In genomic region chr3:45817788-45818523, GRCh38 we compare ENCODE assay signal across 8 cellular contexts. TPM values are rescaled to one million over a fixed set of nuclear protein-coding genes. Genes with fewer than 3 reads are reported as not detected.
DNase-seq lines count a peak whose midpoint lies in the region; ATAC-seq, FAIRE-seq and TF ChIP-seq lines count a peak whose summit lies in the region.

No MANE protein-coding gene starts in this region.

- no peaks in the 10 kb centered on the region for H3K9me1 ChIP-seq in K562 (ENCODE audit: control insufficient read depth, insufficient read depth, low read length)

- POLR2A ChIA-PET in K562 (lab: Yijun Ruan, JAX) = interaction anchor here (0.8 to 2.6 kb wide), 2 partner anchors 10 to 216 kb away, joined by 4 to 6 read pairs; no protein-coding TSS in a partner anchor

- H3K4me2 ChIP-seq in K562 (ENCODE audit: insufficient read depth, low read length) = no peak overlapping the region

- TF ChIP-seq EP300 in K562 (IDR thresholded peaks at IDR 0.05; ENCODE audit: low read length) = no peak

- ATAC-seq in K562 (no peak), GM21390 (IDR thresholded peaks at IDR 0.05; ENCODE audit: unreplicated experiment) (no peak), HG02623 (IDR thresholded peaks at IDR 0.05; ENCODE audit: unreplicated experiment) (no peak), GM21423 (IDR thresholded peaks at IDR 0.05; ENCODE audit: unreplicated experiment) (no peak)

- CTCF ChIA-PET in K562 (lab: Yijun Ruan, JAX; ENCODE audit: low intra/inter-chr PET ratio) = no interaction called here

- H3K36me3 ChIP-seq in K562 (ENCODE audit: control insufficient read depth, insufficient read depth, low read length) = no peaks in the 10 kb centered on the region

- FAIRE-seq in K562 (lab: Jason Lieb, UNC) = no peak
- FAIRE-seq in frontal cortex (lab: Jason Lieb, UNC) = no peak

- under 1% methylated on average over 6 of the region's 6 CpGs for WGBS in K562 (ENCODE audit: insufficient coverage, low coverage, missing lambda C conversion rate)

- H3K9ac ChIP-seq in K562 (ENCODE audit: insufficient read depth in 1 of 2, low read depth in 2 of 2, low read length in 2 of 2) = no peak overlapping the region

- DNase-seq in COLO668 (lab: John Stamatoyannopoulos, UW; ENCODE audit: unreplicated experiment) = peak; percentile 38
- DNase-seq in NCI-H1092 treated with DMSO at 0.1 percent for 48 hours (lab: John Stamatoyannopoulos, UW) = peak; percentile 83
- no peak for DNase-seq in K562 (ENCODE audit: extremely low read depth in 1 of 4, low spot score in 3 of 4)
- DNase-seq in mucosa of gallbladder (ENCODE audit: low spot score) = peak; percentile 84
- no peak for DNase-seq in frontal cortex (ENCODE audit: low spot score in 2 of 2)

- no peak overlapping the region for H3K4me3 ChIP-seq in K562

- H3K9me3 ChIP-seq in K562 (replicated peaks; ENCODE audit: control insufficient read depth, insufficient read depth, low read depth, low read length) = no peaks in the 10 kb centered on the region

- H3K4me1 ChIP-seq in K562 (replicated peaks in 1 of 2; ENCODE audit: control insufficient read depth in 2 of 2, insufficient read depth in 2 of 2, low read length in 2 of 2) = no peaks in the 10 kb centered on the region

- no TSS peak for BruUV-seq in K562 (replicated peaks; lab: Mats Ljungman, UMichigan)

- no peak overlapping the region for H3K27ac ChIP-seq in K562 (ENCODE audit: extremely low read depth, low read depth, low read length)

- no peak for TF ChIP-seq CTCF in K562 (IDR thresholded peaks at IDR 0.05 in 2 of 3, conservative IDR thresholded peaks at IDR 0.05 in 1 of 3; ENCODE audit: insufficient read depth in 2 of 3, low read depth in 1 of 3, low read length in 3 of 3)

- TF ChIP-seq RAD21 in K562 (CRISPR knock-in tag; conservative IDR thresholded peaks at IDR 0.05 in 1 of 2, IDR thresholded peaks at IDR 0.05 in 1 of 2) = no peak

- no peaks in the 10 kb centered on the region for H4K20me1 ChIP-seq in K562 (replicated peaks; ENCODE audit: control insufficient read depth, insufficient read depth, low read length)

- H3K79me2 ChIP-seq in K562 (ENCODE audit: control insufficient read depth, insufficient read depth, low read length) = no peaks in the 10 kb centered on the region

- H3K27me3 ChIP-seq in K562 (ENCODE audit: control insufficient read depth in 2 of 2, insufficient read depth in 2 of 2, low read length in 2 of 2) = peaks cover under 1 to 4% of the 10 kb centered on the region in 2 experiments; a peak in 2 of 5 replicates

- in situ Hi-C loops in K562 (cut with MboI) = no loop called here

- no peak for TF ChIP-seq POLR2A in K562 (conservative IDR thresholded peaks at IDR 0.05)

- no peak overlapping the region for H2AFZ ChIP-seq in K562 (ENCODE audit: low read depth, low read length)

- intact Hi-C loops in K562 (cut with micrococcal nuclease) = no loop called here

TF ChIP-seq in K562, 482 proteins besides CTCF, POLR2A, EP300 and RAD21 (continues in another document):
- no peak for TF ChIP-seq ZKSCAN1 (IDR thresholded peaks at IDR 0.05; ENCODE audit: low read depth, low read length)
- TF ChIP-seq FOSL1 (tag; conservative IDR thresholded peaks at IDR 0.05) = peak; percentile 94
- TF ChIP-seq, protein P1, sequence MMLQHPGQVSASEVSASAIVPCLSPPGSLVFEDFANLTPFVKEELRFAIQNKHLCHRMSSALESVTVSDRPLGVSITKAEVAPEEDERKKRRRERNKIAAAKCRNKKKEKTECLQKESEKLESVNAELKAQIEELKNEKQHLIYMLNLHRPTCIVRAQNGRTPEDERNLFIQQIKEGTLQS (IDR thresholded peaks at IDR 0.05) = peak; percentile 65; the same call in 1 of the 2 replicates
- TF ChIP-seq, protein P1 (CRISPR knock-in tag; conservative IDR thresholded peaks at IDR 0.05) = no peak
- TF ChIP-seq NELFE (IDR thresholded peaks at IDR 0.05; ENCODE audit: insufficient read depth, insufficient read length) = no peak
- no peak for TF ChIP-seq ARID4B (CRISPR knock-in tag; IDR thresholded peaks at IDR 0.05)
- TF ChIP-seq KLF1 (tag; IDR thresholded peaks at IDR 0.05) = no peak
- 0 out of 2 replicates have a peak, but pooled peaks have one; percentile 37 for TF ChIP-seq JUND (IDR thresholded peaks at IDR 0.05; ENCODE audit: borderline replicate concordance, low read depth, low read length)
- TF ChIP-seq JUND (tag; IDR thresholded peaks at IDR 0.05; ENCODE audit: borderline replicate concordance, low read depth, low read length) = peak; percentile 46; the same call in 1 of the 3 replicates
- no peak for TF ChIP-seq SAFB2 (IDR thresholded peaks at IDR 0.05; ENCODE audit: borderline replicate concordance, low read depth, low read length, severe bottlenecking)
- TF ChIP-seq ZNF175 (CRISPR knock-in tag; IDR thresholded peaks at IDR 0.05; ENCODE audit: low read depth) = no peak
- TF ChIP-seq U2AF2 (optimal IDR thresholded peaks at IDR 0.05; ENCODE audit: low read depth, low read length) = no peak

RNA-seq across cellular contexts. Expression of gene SLC6A20, which starts 21.6 kb away (rescaled TPM):
- total RNA-seq in K562 (2011; cell fraction: chromatin; rRNA removed; ENCODE audit: low replicate concordance) = not detected in 2 replicates
- not detected in 2 replicates for total RNA-seq in K562 (2011; cell fraction: nucleolus; rRNA removed)
- not detected in 2 replicates for total RNA-seq in K562 (2011; cell fraction: nucleoplasm; rRNA removed)
- not detected in 2 replicates for total RNA-seq in K562 (2014; rRNA removed)
- total RNA-seq in K562 (2014; rRNA removed; fragmentation: Illumina TruSeq; extraction: Trizol) = not detected in 2 replicates
- total RNA-seq in K562 (2015; rRNA removed; fragmentation: Illumina TruSeq; extraction: Trizol) = not detected in 2 replicates
- not detected in 2 replicates for total RNA-seq in K562 (2021)
- polyA plus RNA-seq in K562 (2011; rRNA removed) = not detected in 2 replicates
- polyA plus RNA-seq in K562 (2011; cell fraction: cytosol; rRNA removed) = not detected in 2 replicates
- polyA plus RNA-seq in K562 (2011; cell fraction: nucleus; rRNA removed) = not detected in 2 replicates
- polyA plus RNA-seq in K562 (2012) = not detected in 2 replicates
- not detected in 2 replicates for polyA plus RNA-seq in K562 (2014; fragmentation: Illumina TruSeq; extraction: Trizol)
- not detected for polyA plus RNA-seq in K562 (2014; fragmentation: Nextera tagmentation; extraction: Ambion mirVana)
- not detected in 2 replicates for polyA plus RNA-seq in K562 (2014; rRNA removed)
- polyA minus RNA-seq in K562 (2011; rRNA and poly(A)+ RNA removed) = 0.03 TPM in 1 of 2 replicates, not detected in the other
- not detected in 2 replicates for polyA minus RNA-seq in K562 (2011; cell fraction: cytosol; rRNA and poly(A)+ RNA removed)
- polyA minus RNA-seq in K562 (2011; cell fraction: nucleus; rRNA and poly(A)+ RNA removed) = not detected in 2 replicates
- 55.4 TPM for total RNA-seq in mucosa of gallbladder
- 3.3 TPM for total RNA-seq in frontal cortex

RNA-seq across cellular contexts. Expression of gene LZTFL1, which starts 24.0 kb away (rescaled TPM):
- 9.0 and 14.3 TPM in 2 replicates for total RNA-seq in K562 (2011; cell fraction: chromatin; rRNA removed; ENCODE audit: low replicate concordance)
- 3.3 TPM in 2 replicates for total RNA-seq in K562 (2011; cell fraction: nucleolus; rRNA removed)
- 5.9 and 10.1 TPM in 2 replicates for total RNA-seq in K562 (2011; cell fraction: nucleoplasm; rRNA removed)
- 10.0 and 11.7 TPM in 2 replicates for total RNA-seq in K562 (2014; rRNA removed)
- 13.9 and 15.4 TPM in 2 replicates for total RNA-seq in K562 (2014; rRNA removed; fragmentation: Illumina TruSeq; extraction: Trizol)
- total RNA-seq in K562 (2015; rRNA removed; fragmentation: Illumina TruSeq; extraction: Trizol) = 11.0 and 13.1 TPM in 2 replicates
- 15.3 TPM in 2 replicates for total RNA-seq in K562 (2021)
- 30.2 and 33.7 TPM in 2 replicates for polyA plus RNA-seq in K562 (2011; rRNA removed)
- 8.8 and 17.2 TPM in 2 replicates for polyA plus RNA-seq in K562 (2011; cell fraction: cytosol; rRNA removed)
- 13.9 and 31.2 TPM in 2 replicates for polyA plus RNA-seq in K562 (2011; cell fraction: nucleus; rRNA removed)
- polyA plus RNA-seq in K562 (2012) = 10.9 and 29.7 TPM in 2 replicates
- polyA plus RNA-seq in K562 (2014; fragmentation: Illumina TruSeq; extraction: Trizol) = 21.1 and 21.8 TPM in 2 replicates
- 10 to 100 TPM; 10.7 to 17.3 TPM for polyA plus RNA-seq in K562 (2014; fragmentation: Nextera tagmentation; extraction: Ambion mirVana)
- polyA plus RNA-seq in K562 (2014; rRNA removed) = 15.1 and 15.8 TPM in 2 replicates
- 17.5 and 22.8 TPM in 2 replicates for polyA minus RNA-seq in K562 (2011; rRNA and poly(A)+ RNA removed)
- 7.3 and 12.4 TPM in 2 replicates for polyA minus RNA-seq in K562 (2011; cell fraction: cytosol; rRNA and poly(A)+ RNA removed)
- polyA minus RNA-seq in K562 (2011; cell fraction: nucleus; rRNA and poly(A)+ RNA removed) = 4.8 and 10.7 TPM in 2 replicates
- 25.4 TPM for total RNA-seq in mucosa of gallbladder
- total RNA-seq in frontal cortex = 24.5 TPM

Comparison
In these comparisons a context has a peak if more than half of its experiments do, and no peak if none do; other contexts are left out.
1. DNase-seq: peak in COLO668 (single experiment), NCI-H1092 treated with DMSO at 0.1 percent for 48 hours (single experiment) and mucosa of gallbladder (single experiment); none in K562 (0 of 4) and frontal cortex (0 of 2).
2. RNA of gene SLC6A20, which starts 21.6 kb away (total RNA-seq): 55.4 TPM in mucosa of gallbladder (single experiment); 3.3 TPM in frontal cortex (single experiment) and not detected in K562; every median in the first group is over 10 times any median in the second.